In the genomic region with DNA sequence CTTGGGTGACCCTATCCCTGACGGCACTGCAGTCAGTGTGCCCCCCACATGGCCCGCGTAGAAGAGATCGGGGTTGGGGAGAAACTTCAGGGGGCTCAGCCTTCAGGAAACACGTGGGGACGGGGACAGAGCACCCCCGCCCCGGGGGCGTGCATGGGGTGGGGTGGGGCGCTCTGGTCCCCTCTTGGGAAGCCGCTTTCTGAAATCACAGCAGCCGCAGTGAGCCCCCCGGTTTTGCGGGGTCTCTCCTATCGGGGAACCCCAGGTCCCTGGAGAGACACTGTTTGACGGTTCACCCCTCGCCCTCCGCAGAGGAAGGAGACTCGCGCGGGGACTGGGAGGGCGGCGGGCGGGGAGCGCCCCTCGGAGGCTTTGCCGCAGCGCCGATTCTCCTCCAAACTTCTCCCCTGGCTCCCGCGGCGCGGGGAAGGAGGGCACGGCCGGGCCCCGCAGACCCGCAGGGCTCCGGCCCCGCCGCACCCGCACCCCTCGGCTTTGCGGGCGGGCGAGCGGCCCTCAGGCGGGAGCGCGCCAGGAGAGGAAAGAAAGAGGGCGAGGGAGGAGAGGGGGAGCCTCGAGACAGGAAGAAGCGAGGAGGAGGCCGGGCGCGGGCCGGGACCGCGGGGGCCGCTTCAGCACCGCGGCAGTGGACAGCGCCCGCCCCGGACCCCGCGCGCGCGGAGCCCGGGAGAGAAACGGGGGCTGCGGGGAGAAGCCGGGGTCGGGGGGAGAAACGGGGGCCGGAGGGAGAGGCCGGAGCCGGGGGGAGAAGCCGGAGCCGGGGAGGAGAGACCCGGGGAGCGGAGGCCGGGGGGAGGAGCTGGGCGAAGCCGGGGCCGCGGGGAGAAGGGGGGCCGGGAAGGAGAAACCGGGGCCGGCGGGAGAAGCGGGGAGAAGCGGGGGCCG, we compare ENCODE assay signal across 9 cellular contexts. TPM values are rescaled to one million over a fixed set of nuclear protein-coding genes. Genes with fewer than 3 reads are reported as not detected.
DNase-seq lines count a peak whose midpoint lies in the region; ATAC-seq and FAIRE-seq lines count a peak whose summit lies in the region.
"Had no signal": no experiment of that assay in that cellular context is flagged by ENCODE, and none has a peak within 500 bp of the region (broad histone marks: within the 10 kb centered on the region; RNA-seq: fewer than 3 reads in every experiment).

No MANE protein-coding gene starts in this region.

- peak; percentile 54 to 68 for ATAC-seq in naive B cell (ENCODE audit: low read depth in 2 of 2)

- H3K27me3 Mint-ChIP-seq in naive B cell, result peaks cover 28 to 72% (median 67%) of the 10 kb centered on the region in 3 donors

- peaks cover 0 to 5% (median 0%) of the 10 kb centered on the region in 7 donors for H3K9me3 Mint-ChIP-seq in naive B cell

- peaks cover 0 to 12% of the 10 kb centered on the region in 2 donors for H3K36me3 Mint-ChIP-seq in naive B cell
- H3K36me3 Mint-ChIP-seq: IgD-negative memory B cell had no signal

- DNase-seq in DMS53 (lab: John Stamatoyannopoulos, UW) (peak; percentile 80), NCI-H69 (lab: John Stamatoyannopoulos, UW) (peak; percentile 56), naive B cell (peak; percentile 20), GM19239 (ENCODE audit: insufficient read length, low spot score) (no peak), NOMO-1 treated with DMSO at 0.1 percent for 48 hours (lab: John Stamatoyannopoulos, UW; ENCODE audit: unreplicated experiment) (no peak), DMS114 treated with DMSO at 0.1 percent for 48 hours (lab: John Stamatoyannopoulos, UW; ENCODE audit: unreplicated experiment) (no peak), NCI-H1105 treated with DMSO at 0.1 percent for 48 hours (lab: John Stamatoyannopoulos, UW) (no peak)
- DNase-seq in effector CD8-positive, alpha-beta T cell (lab: John Stamatoyannopoulos, UW), result peak; percentile 12

- H3K4me3 Mint-ChIP-seq in naive B cell, result peak overlapping the region in 4 of 8 donors; percentile 35 to 68 (median 60)

- H3K27ac Mint-ChIP-seq in naive B cell, result no peak overlapping the region
- H3K27ac Mint-ChIP-seq: IgD-negative memory B cell had no signal

- FAIRE-seq in GM19239 (lab: Jason Lieb, UNC), result no peak

- H3K4me1 Mint-ChIP-seq in naive B cell, result peaks cover 6 to 19% (median 11%) of the 10 kb centered on the region in 3 donors

RNA-seq across cellular contexts. Expression of a gene that starts 0.6 kb away (rescaled TPM):
- not detected for polyA plus RNA-seq in naive B cell (ENCODE audit: low read depth in 6 of 6)
- polyA plus RNA-seq: IgD-negative memory B cell had no signal

Comparison
In these comparisons a context has a peak if more than half of its experiments do, and no peak if none do; other contexts are left out.
1. DNase-seq: peak in DMS53 (single experiment), NCI-H69 (single experiment), effector CD8-positive, alpha-beta T cell (single experiment) and naive B cell (single experiment); none in GM19239 (single experiment), NOMO-1 treated with DMSO at 0.1 percent for 48 hours (single experiment), DMS114 treated with DMSO at 0.1 percent for 48 hours (single experiment) and NCI-H1105 treated with DMSO at 0.1 percent for 48 hours (single experiment).